ENCODE assay signal across 7 cellular contexts in the genomic region with DNA sequence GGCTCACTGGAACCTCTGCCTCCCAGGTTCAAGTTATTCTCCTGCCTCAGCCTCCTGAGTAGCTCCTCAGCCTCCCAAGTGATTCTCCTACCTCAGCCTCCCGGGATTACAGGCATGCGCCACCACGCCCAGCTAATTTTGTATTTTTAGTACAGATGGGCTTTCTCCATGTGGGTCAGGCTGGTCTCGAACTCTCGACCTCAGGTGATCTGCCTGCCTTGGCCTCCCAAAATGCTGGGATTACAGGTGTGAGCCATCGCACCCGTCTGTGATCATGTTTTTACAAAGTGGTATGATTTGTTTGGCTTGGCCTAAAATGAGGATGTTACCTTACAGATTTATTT. TPM values are rescaled to one million over a fixed set of nuclear protein-coding genes. Genes with fewer than 3 reads are reported as not detected.
DNase-seq lines count a peak whose midpoint lies in the region; ATAC-seq and TF ChIP-seq lines count a peak whose summit lies in the region.
"Not testable (repeated sequence)": the region's sequence is repeated elsewhere in the genome, so short reads cannot be mapped to it uniquely, and the experiment has no call there.

No MANE protein-coding gene starts in this region.

- WGBS in trophoblast cell (ENCODE audit: extremely low coverage, insufficient coverage, insufficient read length), result no CpG with 5 or more reads among the region's 7 CpGs

- not testable (repeated sequence) for H2AK5ac ChIP-seq in trophoblast cell (ENCODE audit: low read length)

- not testable (repeated sequence) for DNase-seq in CD4-positive, alpha-beta T cell; activated CD8-positive, alpha-beta T cell treated with anti-CD3 and anti-CD28 coated beads, Interleukin-2, amount 10 ng/mL, durations not matched to agents 7 days and 5 days; effector memory CD8-positive, alpha-beta T cell; trophoblast cell

- H2BK12ac ChIP-seq in trophoblast cell (ENCODE audit: low read length), result not testable (repeated sequence)

- not testable (repeated sequence) for H4K8ac ChIP-seq in trophoblast cell (ENCODE audit: low read depth, low read length)

- H4K12ac ChIP-seq in trophoblast cell (ENCODE audit: low read depth, low read length), result not testable (repeated sequence)

- H3K27me3 ChIP-seq in CD4-positive, alpha-beta T cell (ENCODE audit: control insufficient read depth, insufficient read depth, low read length); trophoblast cell (ENCODE audit: insufficient read depth, low read length): not testable (repeated sequence)

- POLR2A ChIA-PET in CD4-positive, alpha-beta T cell (lab: Charles Lee), result interaction anchor here (0.9 to 2.2 kb wide), 4 partner anchors 9 to 230 kb away, joined by 3 to 13 read pairs (median 8); partner anchors contain the start of genes HMG20A and PEAK1
- POLR2A ChIA-PET in activated CD8-positive, alpha-beta T cell treated with anti-CD3 and anti-CD28 coated beads, Interleukin-2, amount 10 ng/mL, durations not matched to agents 7 days and 5 days (lab: Charles Lee), result interaction anchor here (1.3 to 1.8 kb wide), 3 partner anchors 9 to 133 kb away, joined by 3 to 14 read pairs (median 4); partner anchors contain the start of gene PEAK1

- not testable (repeated sequence) for H3K4me2 ChIP-seq in trophoblast cell (ENCODE audit: low read length)

- not testable (repeated sequence) for H2AFZ ChIP-seq in trophoblast cell (ENCODE audit: insufficient read depth, low read length, poor library complexity)

- not testable (repeated sequence) for H3K36me3 ChIP-seq in trophoblast cell (ENCODE audit: control insufficient read depth in 1 of 2, insufficient read depth in 2 of 2, low read length in 2 of 2)

- not testable (repeated sequence) for H3K79me1 ChIP-seq in trophoblast cell (ENCODE audit: low read length)

- H3K4ac ChIP-seq in trophoblast cell (ENCODE audit: low read depth, low read length), result not testable (repeated sequence)

- H3K27ac Mint-ChIP-seq in CD4-positive, alpha-beta T cell, result peak overlapping the region; percentile 13
- H3K27ac Mint-ChIP-seq in IgD-negative memory B cell, result peak overlapping the region; percentile 8 to 81 (median 42)
- peak overlapping the region; percentile 81 for H3K27ac Mint-ChIP-seq in T-helper 1 cell treated with Interleukin-12 subunit alpha and Interleukin-12 subunit beta and Interleukin-4 antibody, amounts not matched to agents 30 μg/mL and 1 μg/mL, for 36 hours
- H3K27ac Mint-ChIP-seq in activated CD8-positive, alpha-beta T cell treated with anti-CD3 and anti-CD28 coated beads, Interleukin-2, amount 10 ng/mL, durations not matched to agents 7 days and 5 days, result peak overlapping the region; percentile 88
- peak overlapping the region; percentile 85 for H3K27ac Mint-ChIP-seq in activated naive CD4-positive, alpha-beta T cell treated with anti-CD3 and anti-CD28 coated beads, Interleukin-2, amount 50 U/mL, for 24 hours
- H3K27ac Mint-ChIP-seq in effector memory CD8-positive, alpha-beta T cell, result peak overlapping the region; percentile 0 to 25

- not testable (repeated sequence) for H3K27me3 Mint-ChIP-seq in CD4-positive, alpha-beta T cell; IgD-negative memory B cell; T-helper 1 cell treated with Interleukin-12 subunit alpha and Interleukin-12 subunit beta and Interleukin-4 antibody, amounts not matched to agents 30 μg/mL and 1 μg/mL, for 36 hours (ENCODE audit: low read depth); activated CD8-positive, alpha-beta T cell treated with anti-CD3 and anti-CD28 coated beads, Interleukin-2, amount 10 ng/mL, durations not matched to agents 7 days and 5 days (ENCODE audit: low read depth); activated naive CD4-positive, alpha-beta T cell treated with anti-CD3 and anti-CD28 coated beads, Interleukin-2, amount 50 U/mL, for 24 hours; effector memory CD8-positive, alpha-beta T cell

- H3K14ac ChIP-seq in trophoblast cell (ENCODE audit: low read length), result not testable (repeated sequence)

- H3K9me3 ChIP-seq in CD4-positive, alpha-beta T cell (ENCODE audit: control insufficient read depth, low read length); trophoblast cell (ENCODE audit: insufficient read depth, low read depth, low read length): not testable (repeated sequence)

- H2BK120ac ChIP-seq in trophoblast cell (ENCODE audit: insufficient read depth, low read length, poor library complexity), result not testable (repeated sequence)

- peak overlapping the region; percentile 59 for H3K18ac ChIP-seq in trophoblast cell (ENCODE audit: low read length)

- H3K4me1 Mint-ChIP-seq in CD4-positive, alpha-beta T cell (ENCODE audit: low read depth), result peaks cover 36% of the 10 kb centered on the region
- H3K4me1 Mint-ChIP-seq in IgD-negative memory B cell, result peaks cover 33 to 46% (median 43%) of the 10 kb centered on the region in 3 donors
- peaks cover 41% of the 10 kb centered on the region for H3K4me1 Mint-ChIP-seq in T-helper 1 cell treated with Interleukin-12 subunit alpha and Interleukin-12 subunit beta and Interleukin-4 antibody, amounts not matched to agents 30 μg/mL and 1 μg/mL, for 36 hours (ENCODE audit: low read depth)
- peaks cover 49% of the 10 kb centered on the region for H3K4me1 Mint-ChIP-seq in activated CD8-positive, alpha-beta T cell treated with anti-CD3 and anti-CD28 coated beads, Interleukin-2, amount 10 ng/mL, durations not matched to agents 7 days and 5 days (ENCODE audit: low read depth)
- H3K4me1 Mint-ChIP-seq in activated naive CD4-positive, alpha-beta T cell treated with anti-CD3 and anti-CD28 coated beads, Interleukin-2, amount 50 U/mL, for 24 hours, result peaks cover 37% of the 10 kb centered on the region
- H3K4me1 Mint-ChIP-seq in effector memory CD8-positive, alpha-beta T cell (ENCODE audit: low read depth in 2 of 2), result peaks cover 9 to 13% of the 10 kb centered on the region in 2 donors

- H2BK5ac ChIP-seq in trophoblast cell (ENCODE audit: low read depth, low read length, poor library complexity), result not testable (repeated sequence)

- H3K4me3 Mint-ChIP-seq in CD4-positive, alpha-beta T cell, result peak overlapping the region; percentile 54
- peak overlapping the region; percentile 59 to 92 (median 64) for H3K4me3 Mint-ChIP-seq in IgD-negative memory B cell
- peak overlapping the region; percentile 73 for H3K4me3 Mint-ChIP-seq in T-helper 1 cell treated with Interleukin-12 subunit alpha and Interleukin-12 subunit beta and Interleukin-4 antibody, amounts not matched to agents 30 μg/mL and 1 μg/mL, for 36 hours
- H3K4me3 Mint-ChIP-seq in activated CD8-positive, alpha-beta T cell treated with anti-CD3 and anti-CD28 coated beads, Interleukin-2, amount 10 ng/mL, durations not matched to agents 7 days and 5 days, result peak overlapping the region; percentile 51
- peak overlapping the region; percentile 71 for H3K4me3 Mint-ChIP-seq in activated naive CD4-positive, alpha-beta T cell treated with anti-CD3 and anti-CD28 coated beads, Interleukin-2, amount 50 U/mL, for 24 hours
- peak overlapping the region; percentile 18 to 60 for H3K4me3 Mint-ChIP-seq in effector memory CD8-positive, alpha-beta T cell

- not testable (repeated sequence) for TF ChIP-seq CTCF in CD4-positive, alpha-beta T cell (IDR thresholded peaks at IDR 0.05)

- not testable (repeated sequence) for H4K91ac ChIP-seq in trophoblast cell (ENCODE audit: low read depth, low read length)

- not testable (repeated sequence) for H3K27ac ChIP-seq in CD4-positive, alpha-beta T cell (ENCODE audit: low read depth, low read length); trophoblast cell (ENCODE audit: low read depth, low read length)

- ATAC-seq in CD4-positive, alpha-beta T cell (ENCODE audit: poor library complexity); activated CD8-positive, alpha-beta T cell treated with anti-CD3 and anti-CD28 coated beads, Interleukin-2, amount 10 ng/mL, durations not matched to agents 7 days and 5 days; effector memory CD8-positive, alpha-beta T cell (replicated peaks): not testable (repeated sequence)

- not testable (repeated sequence) for H3K4me1 ChIP-seq in trophoblast cell (ENCODE audit: control insufficient read depth in 1 of 2, insufficient read depth in 2 of 2, low read length in 2 of 2)

- H3K79me2 ChIP-seq in trophoblast cell (ENCODE audit: control insufficient read depth, insufficient read depth, low read length, poor library complexity), result not testable (repeated sequence)

- not testable (repeated sequence) for H3K36me3 Mint-ChIP-seq in CD4-positive, alpha-beta T cell (ENCODE audit: low read depth); IgD-negative memory B cell; T-helper 1 cell treated with Interleukin-12 subunit alpha and Interleukin-12 subunit beta and Interleukin-4 antibody, amounts not matched to agents 30 μg/mL and 1 μg/mL, for 36 hours (ENCODE audit: low read depth); activated naive CD4-positive, alpha-beta T cell treated with anti-CD3 and anti-CD28 coated beads, Interleukin-2, amount 50 U/mL, for 24 hours; effector memory CD8-positive, alpha-beta T cell (ENCODE audit: insufficient read depth)
- H3K36me3 Mint-ChIP-seq in activated CD8-positive, alpha-beta T cell treated with anti-CD3 and anti-CD28 coated beads, Interleukin-2, amount 10 ng/mL, durations not matched to agents 7 days and 5 days (ENCODE audit: low read depth), result peaks cover 13% of the 10 kb centered on the region

- intact Hi-C loops in CD4-positive, alpha-beta T cell (cut with DNase I, micrococcal nuclease), result not testable (repeated sequence)

- H3K9me3 Mint-ChIP-seq in CD4-positive, alpha-beta T cell; IgD-negative memory B cell; T-helper 1 cell treated with Interleukin-12 subunit alpha and Interleukin-12 subunit beta and Interleukin-4 antibody, amounts not matched to agents 30 μg/mL and 1 μg/mL, for 36 hours; activated CD8-positive, alpha-beta T cell treated with anti-CD3 and anti-CD28 coated beads, Interleukin-2, amount 10 ng/mL, durations not matched to agents 7 days and 5 days (ENCODE audit: insufficient read depth); activated naive CD4-positive, alpha-beta T cell treated with anti-CD3 and anti-CD28 coated beads, Interleukin-2, amount 50 U/mL, for 24 hours; effector memory CD8-positive, alpha-beta T cell: not testable (repeated sequence)

- H3K23ac ChIP-seq in trophoblast cell (ENCODE audit: low read length), result not testable (repeated sequence)

- not testable (repeated sequence) for H3K9ac ChIP-seq in trophoblast cell (ENCODE audit: low read length)

- CTCF ChIA-PET in CD4-positive, alpha-beta T cell (lab: Charles Lee), result not testable (repeated sequence)
- CTCF ChIA-PET in activated CD8-positive, alpha-beta T cell treated with anti-CD3 and anti-CD28 coated beads, Interleukin-2, amount 10 ng/mL, durations not matched to agents 7 days and 5 days (lab: Charles Lee), result interaction anchor here (0.9 to 2.1 kb wide), 5 partner anchors 9 to 224 kb away, joined by 3 to 8 read pairs (median 5); no protein-coding TSS in a partner anchor

- not testable (repeated sequence) for H3K4me3 ChIP-seq in trophoblast cell (ENCODE audit: low read depth, low read length)

RNA-seq across cellular contexts. Expression of gene PEAK1, which starts 9.8 kb away (rescaled TPM):
- total RNA-seq in CD4-positive, alpha-beta T cell, result 10 to 100 TPM in 1 of 2 experiments, 1 to 10 TPM in 1; 9.2 to 11.0 TPM
- polyA plus RNA-seq in IgD-negative memory B cell, result 5.8 TPM
- 10 to 100 TPM; 30.4 to 30.7 TPM for total RNA-seq in activated CD8-positive, alpha-beta T cell treated with anti-CD3 and anti-CD28 coated beads, Interleukin-2, amount 10 ng/mL, durations not matched to agents 7 days and 5 days
- polyA plus RNA-seq in trophoblast cell (2013), result 16.1 TPM in 2 replicates

RNA-seq across cellular contexts. Expression of gene HMG20A, which starts 10.6 kb away (rescaled TPM):
- 10 to 100 TPM; 16.2 to 20.0 TPM for total RNA-seq in CD4-positive, alpha-beta T cell
- polyA plus RNA-seq in IgD-negative memory B cell, result 34.2 TPM
- 10 to 100 TPM; 47.5 to 51.7 TPM for total RNA-seq in activated CD8-positive, alpha-beta T cell treated with anti-CD3 and anti-CD28 coated beads, Interleukin-2, amount 10 ng/mL, durations not matched to agents 7 days and 5 days
- 32.7 and 35.4 TPM in 2 replicates for polyA plus RNA-seq in trophoblast cell (2013)

Comparison
In these comparisons a context has a peak if more than half of its experiments do, and no peak if none do; other contexts are left out.
1. H3K27ac Mint-ChIP-seq: peak in every context shown above with its lines; median percentile 88 in activated CD8-positive, alpha-beta T cell treated with anti-CD3 and anti-CD28 coated beads, Interleukin-2, amount 10 ng/mL, durations not matched to agents 7 days and 5 days; 85 in activated naive CD4-positive, alpha-beta T cell treated with anti-CD3 and anti-CD28 coated beads, Interleukin-2, amount 50 U/mL, for 24 hours; 81 in T-helper 1 cell treated with Interleukin-12 subunit alpha and Interleukin-12 subunit beta and Interleukin-4 antibody, amounts not matched to agents 30 μg/mL and 1 μg/mL, for 36 hours; 42 in IgD-negative memory B cell; 13 in CD4-positive, alpha-beta T cell; 12 in effector memory CD8-positive, alpha-beta T cell.